8 cellular contexts compared by ENCODE assay signal in the genomic region with DNA sequence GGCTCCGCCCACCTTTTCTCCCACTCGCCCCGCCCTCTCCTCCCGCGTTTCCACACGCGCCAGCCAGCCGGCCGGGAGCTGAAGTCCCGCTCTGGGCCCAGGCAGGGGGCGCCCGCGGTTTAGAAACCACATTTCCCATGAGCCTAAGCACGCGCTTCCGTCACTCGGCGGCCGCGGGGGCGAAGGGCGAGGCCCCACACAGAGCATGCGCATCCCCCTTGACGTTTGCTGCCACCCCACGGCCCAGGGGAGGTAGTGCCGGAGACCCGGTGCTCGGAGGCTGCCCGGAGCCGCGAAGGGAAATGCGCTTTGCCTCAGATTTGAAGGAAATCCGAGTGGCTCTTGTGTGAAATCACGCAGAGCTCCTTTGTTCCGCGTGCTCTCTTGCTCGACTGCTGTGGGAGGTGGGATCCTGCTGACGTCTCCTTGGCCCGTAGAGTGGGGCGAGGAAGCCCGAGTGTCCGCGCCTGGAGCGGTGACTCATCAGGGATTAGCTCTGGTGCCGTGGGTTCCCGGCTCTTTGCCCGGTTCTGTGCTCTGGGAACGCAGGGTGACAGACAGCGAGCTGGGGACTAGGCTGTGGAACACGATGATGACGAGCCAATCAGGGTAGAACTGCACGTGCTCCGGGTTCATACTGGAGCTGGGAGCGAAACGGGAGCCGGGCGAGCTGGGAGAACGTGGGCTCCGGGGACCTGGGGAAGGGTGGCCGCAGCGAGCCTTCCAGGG. TPM values are rescaled to one million over a fixed set of nuclear protein-coding genes. Genes with fewer than 3 reads are reported as not detected.
DNase-seq lines count a peak whose midpoint lies in the region; ATAC-seq and TF ChIP-seq lines count a peak whose summit lies in the region.

No MANE protein-coding gene starts in this region.

- TF ChIP-seq CTCF in WTC11 (IDR thresholded peaks at IDR 0.05) = no peak; the same call in 1 of the 2 replicates

- CTCF ChIA-PET in WTC11 (lab: Charles Lee) = interaction anchor here (0.6 to 3.3 kb wide), 44 partner anchors 9 to 1987 kb away, joined by 3 to 26 read pairs (median 4); a partner anchor contains a TSS

- ATAC-seq in GM18907 (IDR thresholded peaks at IDR 0.05; ENCODE audit: unreplicated experiment) (peak; percentile 87), HG03159 (IDR thresholded peaks at IDR 0.05; ENCODE audit: unreplicated experiment) (peak; percentile 81), WTC11 (peak; percentile 86)

- no peaks in the 10 kb centered on the region for H3K9me3 Mint-ChIP-seq in WTC11

- H3K27me3 Mint-ChIP-seq in WTC11 (ENCODE audit: low read depth) = no peaks in the 10 kb centered on the region

- no peaks in the 10 kb centered on the region for H3K36me3 Mint-ChIP-seq in WTC11

- POLR2A ChIA-PET in WTC11 (lab: Charles Lee) = interaction anchor here (0.5 to 2.3 kb wide), 15 partner anchors 9 to 1190 kb away, joined by 3 to 7 read pairs (median 4); a partner anchor contains a TSS

- H3K27ac ChIP-seq in caudate nucleus (ENCODE audit: low read depth, low read length) = peak overlapping the region; percentile 96

- peak overlapping the region; percentile 99 for H3K27ac Mint-ChIP-seq in WTC11

- H3K4me1 Mint-ChIP-seq in WTC11 = peaks cover 23% of the 10 kb centered on the region

- DNase-seq in AG08396 (ENCODE audit: low spot score) (peak; percentile 97), NCI-H2227 (lab: John Stamatoyannopoulos, UW; ENCODE audit: unreplicated experiment) (peak; percentile 100), WTC11 (ENCODE audit: low spot score) (peak; percentile 100), caudate nucleus (lab: John Stamatoyannopoulos, UW) (peak; percentile 66 to 100 (median 98)), inferior parietal cortex (ENCODE audit: extremely low spot score) (peak; percentile 99)
- DNase-seq in stimulated activated CD4-positive, alpha-beta T cell treated with anti-CD3 and anti-CD28 coated beads, Interleukin-12 subunit alpha, Interleukin-12 subunit beta, amount 100 ng/mL, for 24 hours (ENCODE audit: low read depth in 2 of 2) = peak; percentile 98 to 99

- H3K4me3 Mint-ChIP-seq in WTC11 = peak overlapping the region; percentile 96

TF ChIP-seq in WTC11, 78 proteins besides CTCF, POLR2A, EP300 and RAD21 (continues in another document):
- TF ChIP-seq, protein P1, sequence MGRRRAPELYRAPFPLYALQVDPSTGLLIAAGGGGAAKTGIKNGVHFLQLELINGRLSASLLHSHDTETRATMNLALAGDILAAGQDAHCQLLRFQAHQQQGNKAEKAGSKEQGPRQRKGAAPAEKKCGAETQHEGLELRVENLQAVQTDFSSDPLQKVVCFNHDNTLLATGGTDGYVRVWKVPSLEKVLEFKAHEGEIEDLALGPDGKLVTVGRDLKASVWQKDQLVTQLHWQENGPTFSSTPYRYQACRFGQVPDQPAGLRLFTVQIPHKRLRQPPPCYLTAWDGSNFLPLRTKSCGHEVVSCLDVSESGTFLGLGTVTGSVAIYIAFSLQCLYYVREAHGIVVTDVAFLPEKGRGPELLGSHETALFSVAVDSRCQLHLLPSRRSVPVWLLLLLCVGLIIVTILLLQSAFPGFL (CRISPR knock-in tag; IDR thresholded peaks at IDR 0.05; ENCODE audit: borderline replicate concordance) = no peak
- TF ChIP-seq, protein P2, sequence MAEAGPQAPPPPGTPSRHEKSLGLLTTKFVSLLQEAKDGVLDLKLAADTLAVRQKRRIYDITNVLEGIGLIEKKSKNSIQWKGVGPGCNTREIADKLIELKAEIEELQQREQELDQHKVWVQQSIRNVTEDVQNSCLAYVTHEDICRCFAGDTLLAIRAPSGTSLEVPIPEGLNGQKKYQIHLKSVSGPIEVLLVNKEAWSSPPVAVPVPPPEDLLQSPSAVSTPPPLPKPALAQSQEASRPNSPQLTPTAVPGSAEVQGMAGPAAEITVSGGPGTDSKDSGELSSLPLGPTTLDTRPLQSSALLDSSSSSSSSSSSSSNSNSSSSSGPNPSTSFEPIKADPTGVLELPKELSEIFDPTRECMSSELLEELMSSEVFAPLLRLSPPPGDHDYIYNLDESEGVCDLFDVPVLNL (CRISPR knock-in tag; IDR thresholded peaks at IDR 0.05; ENCODE audit: borderline replicate concordance, low read depth) = 0 out of 2 replicates have a peak, but pooled peaks have one; percentile 48
- no peak for TF ChIP-seq SMAD4 (CRISPR knock-in tag; IDR thresholded peaks at IDR 0.05)
- no peak for TF ChIP-seq ZNF423 (CRISPR knock-in tag; IDR thresholded peaks at IDR 0.05)
- peak; percentile 63; the same call in 1 of the 2 replicates for TF ChIP-seq ESRRA (CRISPR knock-in tag; IDR thresholded peaks at IDR 0.05; ENCODE audit: borderline replicate concordance)
- peak; percentile 85 for TF ChIP-seq NR2C2 (CRISPR knock-in tag; IDR thresholded peaks at IDR 0.05)
- TF ChIP-seq, protein P3, sequence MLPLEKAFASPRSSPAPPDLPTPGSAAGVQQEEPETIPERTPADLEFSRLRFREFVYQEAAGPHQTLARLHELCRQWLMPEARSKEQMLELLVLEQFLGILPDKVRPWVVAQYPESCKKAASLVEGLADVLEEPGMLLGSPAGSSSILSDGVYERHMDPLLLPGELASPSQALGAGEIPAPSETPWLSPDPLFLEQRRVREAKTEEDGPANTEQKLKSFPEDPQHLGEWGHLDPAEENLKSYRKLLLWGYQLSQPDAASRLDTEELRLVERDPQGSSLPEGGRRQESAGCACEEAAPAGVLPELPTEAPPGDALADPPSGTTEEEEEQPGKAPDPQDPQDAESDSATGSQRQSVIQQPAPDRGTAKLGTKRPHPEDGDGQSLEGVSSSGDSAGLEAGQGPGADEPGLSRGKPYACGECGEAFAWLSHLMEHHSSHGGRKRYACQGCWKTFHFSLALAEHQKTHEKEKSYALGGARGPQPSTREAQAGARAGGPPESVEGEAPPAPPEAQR (CRISPR knock-in tag; IDR thresholded peaks at IDR 0.05) = no peak
- TF ChIP-seq ZNF396 (CRISPR knock-in tag; IDR thresholded peaks at IDR 0.05; ENCODE audit: borderline replicate concordance) = no peak
- TF ChIP-seq, protein P4, sequence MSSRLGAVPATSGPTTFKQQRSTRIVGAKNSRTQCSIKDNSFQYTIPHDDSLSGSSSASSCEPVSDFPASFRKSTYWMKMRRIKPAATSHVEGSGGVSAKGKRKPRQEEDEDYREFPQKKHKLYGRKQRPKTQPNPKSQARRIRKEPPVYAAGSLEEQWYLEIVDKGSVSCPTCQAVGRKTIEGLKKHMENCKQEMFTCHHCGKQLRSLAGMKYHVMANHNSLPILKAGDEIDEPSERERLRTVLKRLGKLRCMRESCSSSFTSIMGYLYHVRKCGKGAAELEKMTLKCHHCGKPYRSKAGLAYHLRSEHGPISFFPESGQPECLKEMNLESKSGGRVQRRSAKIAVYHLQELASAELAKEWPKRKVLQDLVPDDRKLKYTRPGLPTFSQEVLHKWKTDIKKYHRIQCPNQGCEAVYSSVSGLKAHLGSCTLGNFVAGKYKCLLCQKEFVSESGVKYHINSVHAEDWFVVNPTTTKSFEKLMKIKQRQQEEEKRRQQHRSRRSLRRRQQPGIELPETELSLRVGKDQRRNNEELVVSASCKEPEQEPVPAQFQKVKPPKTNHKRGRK (CRISPR knock-in tag; IDR thresholded peaks at IDR 0.05; ENCODE audit: borderline replicate concordance) = no peak
- no peak for TF ChIP-seq ZBTB21 (CRISPR knock-in tag; IDR thresholded peaks at IDR 0.05; ENCODE audit: borderline replicate concordance)
- TF ChIP-seq CREM (CRISPR knock-in tag; IDR thresholded peaks at IDR 0.05) = peak; percentile 91
- no peak for TF ChIP-seq ATF1 (CRISPR knock-in tag; IDR thresholded peaks at IDR 0.05)
- TF ChIP-seq, protein P5, sequence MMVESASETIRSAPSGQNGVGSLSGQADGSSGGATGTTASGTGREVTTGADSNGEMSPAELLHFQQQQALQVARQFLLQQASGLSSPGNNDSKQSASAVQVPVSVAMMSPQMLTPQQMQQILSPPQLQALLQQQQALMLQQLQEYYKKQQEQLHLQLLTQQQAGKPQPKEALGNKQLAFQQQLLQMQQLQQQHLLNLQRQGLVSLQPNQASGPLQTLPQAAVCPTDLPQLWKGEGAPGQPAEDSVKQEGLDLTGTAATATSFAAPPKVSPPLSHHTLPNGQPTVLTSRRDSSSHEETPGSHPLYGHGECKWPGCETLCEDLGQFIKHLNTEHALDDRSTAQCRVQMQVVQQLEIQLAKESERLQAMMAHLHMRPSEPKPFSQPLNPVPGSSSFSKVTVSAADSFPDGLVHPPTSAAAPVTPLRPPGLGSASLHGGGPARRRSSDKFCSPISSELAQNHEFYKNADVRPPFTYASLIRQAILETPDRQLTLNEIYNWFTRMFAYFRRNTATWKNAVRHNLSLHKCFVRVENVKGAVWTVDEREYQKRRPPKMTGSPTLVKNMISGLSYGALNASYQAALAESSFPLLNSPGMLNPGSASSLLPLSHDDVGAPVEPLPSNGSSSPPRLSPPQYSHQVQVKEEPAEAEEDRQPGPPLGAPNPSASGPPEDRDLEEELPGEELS (CRISPR knock-in tag; IDR thresholded peaks at IDR 0.05) = no peak
- TF ChIP-seq MXD4 (CRISPR knock-in tag; IDR thresholded peaks at IDR 0.05; ENCODE audit: borderline replicate concordance) = no peak
- TF ChIP-seq SP1 (CRISPR knock-in tag; conservative IDR thresholded peaks at IDR 0.05) = peak; percentile 96
- TF ChIP-seq PRRX2 (CRISPR knock-in tag; IDR thresholded peaks at IDR 0.05) = no peak
- TF ChIP-seq, protein P6, sequence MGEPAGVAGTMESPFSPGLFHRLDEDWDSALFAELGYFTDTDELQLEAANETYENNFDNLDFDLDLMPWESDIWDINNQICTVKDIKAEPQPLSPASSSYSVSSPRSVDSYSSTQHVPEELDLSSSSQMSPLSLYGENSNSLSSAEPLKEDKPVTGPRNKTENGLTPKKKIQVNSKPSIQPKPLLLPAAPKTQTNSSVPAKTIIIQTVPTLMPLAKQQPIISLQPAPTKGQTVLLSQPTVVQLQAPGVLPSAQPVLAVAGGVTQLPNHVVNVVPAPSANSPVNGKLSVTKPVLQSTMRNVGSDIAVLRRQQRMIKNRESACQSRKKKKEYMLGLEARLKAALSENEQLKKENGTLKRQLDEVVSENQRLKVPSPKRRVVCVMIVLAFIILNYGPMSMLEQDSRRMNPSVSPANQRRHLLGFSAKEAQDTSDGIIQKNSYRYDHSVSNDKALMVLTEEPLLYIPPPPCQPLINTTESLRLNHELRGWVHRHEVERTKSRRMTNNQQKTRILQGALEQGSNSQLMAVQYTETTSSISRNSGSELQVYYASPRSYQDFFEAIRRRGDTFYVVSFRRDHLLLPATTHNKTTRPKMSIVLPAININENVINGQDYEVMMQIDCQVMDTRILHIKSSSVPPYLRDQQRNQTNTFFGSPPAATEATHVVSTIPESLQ (CRISPR knock-in tag; IDR thresholded peaks at IDR 0.05) = no peak

RNA-seq across cellular contexts. Expression of a gene that starts 0.4 kb away (rescaled TPM):
- 37.4 to 41.7 TPM (median 40.8 TPM) in 3 replicates for total RNA-seq in WTC11 (2021)

Comparison
In these comparisons a context has a peak if more than half of its experiments do, and no peak if none do; other contexts are left out.
1. Peak in every context shown above with its lines: DNase-seq, ATAC-seq and H3K27ac ChIP-seq.